In genomic region chr1:25702101-25702775, GRCh38 we compare ENCODE assay signal across 21 cellular contexts.
DNase-seq lines count a peak whose midpoint lies in the region; ATAC-seq and TF ChIP-seq lines count a peak whose summit lies in the region.
"Had no signal": no experiment of that assay in that cellular context is flagged by ENCODE, and none has a peak within 500 bp of the region (broad histone marks: within the 10 kb centered on the region; RNA-seq: fewer than 3 reads in every experiment).

No MANE protein-coding gene starts in this region.

- CTCF ChIA-PET in activated naive CD4-positive, alpha-beta T cell treated with anti-CD3 and anti-CD28 coated beads, Interleukin-2, amount 10 ng/mL, durations not matched to agents 7 days and 5 days (lab: Charles Lee) = no interaction called here
- CTCF ChIA-PET in activated naive CD4-positive, alpha-beta T cell treated with anti-CD3 and anti-CD28 coated beads for 36 hours (lab: Charles Lee) = interaction anchor here (0.7 kb wide), 1 partner anchor 35 kb away, joined by 3 read pairs; no protein-coding TSS in a partner anchor

- H3K27ac Mint-ChIP-seq in activated naive CD4-positive, alpha-beta T cell treated with anti-CD3 and anti-CD28 coated beads, Interleukin-2, amount 10 ng/mL, durations not matched to agents 7 days and 5 days = peak overlapping the region; percentile 42
- H3K27ac Mint-ChIP-seq in activated naive CD4-positive, alpha-beta T cell treated with anti-CD3 and anti-CD28 coated beads for 36 hours = no peak overlapping the region
- H3K27ac Mint-ChIP-seq: activated CD4-positive, alpha-beta T cell treated with anti-CD3 and anti-CD28 coated beads, Interleukin-2, amount 10 ng/mL, durations not matched to agents 7 days and 5 days had no signal

- no peak for ATAC-seq in GM18517 (IDR thresholded peaks at IDR 0.05; ENCODE audit: unreplicated experiment)
- ATAC-seq: A549 had no signal

- H3K27me3 Mint-ChIP-seq in activated naive CD4-positive, alpha-beta T cell treated with anti-CD3 and anti-CD28 coated beads, Interleukin-2, amount 10 ng/mL, durations not matched to agents 7 days and 5 days = peaks cover 22% of the 10 kb centered on the region
- H3K27me3 Mint-ChIP-seq in activated naive CD4-positive, alpha-beta T cell treated with anti-CD3 and anti-CD28 coated beads for 36 hours (ENCODE audit: low read depth) = no peaks in the 10 kb centered on the region

- no peak for TF ChIP-seq CTCF in thyroid gland (IDR thresholded peaks at IDR 0.05)

- no peaks in the 10 kb centered on the region for H3K36me3 ChIP-seq in thyroid gland

- no peaks in the 10 kb centered on the region for H3K9me3 ChIP-seq in thyroid gland
- H3K9me3 ChIP-seq: A549 had no signal

- H3K36me3 Mint-ChIP-seq in activated naive CD4-positive, alpha-beta T cell treated with anti-CD3 and anti-CD28 coated beads, Interleukin-2, amount 10 ng/mL, durations not matched to agents 7 days and 5 days = peaks cover 39% of the 10 kb centered on the region
- H3K36me3 Mint-ChIP-seq in activated naive CD4-positive, alpha-beta T cell treated with anti-CD3 and anti-CD28 coated beads for 36 hours (ENCODE audit: low read depth) = no peaks in the 10 kb centered on the region

- intact Hi-C loops in activated naive CD4-positive, alpha-beta T cell treated with anti-CD3 and anti-CD28 coated beads for 36 hours (cut with micrococcal nuclease) = no loop called here
- intact Hi-C loops in thyroid gland (cut with DNase I) = no loop called here

- H3K4me1 Mint-ChIP-seq in activated naive CD4-positive, alpha-beta T cell treated with anti-CD3 and anti-CD28 coated beads, Interleukin-2, amount 10 ng/mL, durations not matched to agents 7 days and 5 days = peaks cover 42% of the 10 kb centered on the region
- peaks cover 43% of the 10 kb centered on the region for H3K4me1 Mint-ChIP-seq in activated naive CD4-positive, alpha-beta T cell treated with anti-CD3 and anti-CD28 coated beads for 36 hours (ENCODE audit: low read depth)

- DNase-seq in activated naive CD4-positive, alpha-beta T cell treated with anti-CD3 and anti-CD28 coated beads, Interleukin-2, amount 10 ng/mL, durations not matched to agents 7 days and 5 days = no peak
- DNase-seq in activated naive CD4-positive, alpha-beta T cell treated with anti-CD3 and anti-CD28 coated beads for 36 hours = no peak
- peak; percentile 46 for DNase-seq in amniotic epithelial cell (ENCODE audit: low read depth)
- peak; percentile 68 for DNase-seq in iPS-NIHi7 (ENCODE audit: extremely low spot score)
- no peak for DNase-seq in thyroid gland
- no peak for DNase-seq in foreskin melanocyte
- DNase-seq in NCI-H748 treated with DMSO at 0.1 percent for 48 hours (lab: John Stamatoyannopoulos, UW) = no peak
- DNase-seq: activated CD4-positive, alpha-beta T cell treated with anti-CD3 and anti-CD28 coated beads, Interleukin-2, amount 10 ng/mL, durations not matched to agents 7 days and 5 days; activated T-cell treated with anti-CD3 and anti-CD28 coated beads, Interleukin-2, amount 50 U/mL, for 1 hour; amniotic stem cell; dermis blood vessel endothelial cell; Kasumi-1; NCI-H146; NCI-H226; nucleus accumbens; SIG-M5; stimulated activated naive CD4-positive, alpha-beta T cell treated with Interleukin-2 at 50 U/mL for 16 hours; T1000 had no signal

- peak overlapping the region in 2 of 3 donors; percentile 90 to 91 for H3K27ac ChIP-seq in thyroid gland
- H3K27ac ChIP-seq: A549 had no signal

- H3K27me3 ChIP-seq in thyroid gland = no peaks in the 10 kb centered on the region

- H3K4me3 Mint-ChIP-seq in activated naive CD4-positive, alpha-beta T cell treated with anti-CD3 and anti-CD28 coated beads, Interleukin-2, amount 10 ng/mL, durations not matched to agents 7 days and 5 days = no peak overlapping the region
- H3K4me3 Mint-ChIP-seq in activated naive CD4-positive, alpha-beta T cell treated with anti-CD3 and anti-CD28 coated beads for 36 hours = no peak overlapping the region
- H3K4me3 Mint-ChIP-seq: activated CD4-positive, alpha-beta T cell treated with anti-CD3 and anti-CD28 coated beads, Interleukin-2, amount 10 ng/mL, durations not matched to agents 7 days and 5 days had no signal

- WGBS in thyroid gland, 2 donors = 92 to 93% methylated on average over 10 to 11 of the region's 11 CpGs

- H3K4me1 ChIP-seq in thyroid gland = peaks cover 44 to 75% of the 10 kb centered on the region in 2 donors
- H3K4me1 ChIP-seq: A549 had no signal

- H3K4me3 ChIP-seq in thyroid gland (replicated peaks in 1 of 3) = no peak overlapping the region
- H3K4me3 ChIP-seq: A549, skin epidermis had no signal

- no peak for TF ChIP-seq POLR2A in thyroid gland (IDR thresholded peaks at IDR 0.05)

- H3K9me3 Mint-ChIP-seq in activated naive CD4-positive, alpha-beta T cell treated with anti-CD3 and anti-CD28 coated beads, Interleukin-2, amount 10 ng/mL, durations not matched to agents 7 days and 5 days = no peaks in the 10 kb centered on the region
- no peaks in the 10 kb centered on the region for H3K9me3 Mint-ChIP-seq in activated naive CD4-positive, alpha-beta T cell treated with anti-CD3 and anti-CD28 coated beads for 36 hours

Comparison
In these comparisons a context has a peak if more than half of its experiments do, and no peak if none do; other contexts are left out.
1. DNase-seq: peak in amniotic epithelial cell (single experiment) and iPS-NIHi7 (single experiment); none in activated naive CD4-positive, alpha-beta T cell treated with anti-CD3 and anti-CD28 coated beads, Interleukin-2, amount 10 ng/mL, durations not matched to agents 7 days and 5 days (single experiment), activated naive CD4-positive, alpha-beta T cell treated with anti-CD3 and anti-CD28 coated beads for 36 hours (single experiment), thyroid gland (0 of 2), foreskin melanocyte (single experiment) and NCI-H748 treated with DMSO at 0.1 percent for 48 hours (single experiment).